ENCODE assay signal across 8 cellular contexts in genomic region chr11:17256512-17256911, GRCh38. TPM values are rescaled to one million over a fixed set of nuclear protein-coding genes. Genes with fewer than 3 reads are reported as not detected.
DNase-seq lines count a peak whose midpoint lies in the region; TF ChIP-seq lines count a peak whose summit lies in the region.
"Had no signal": no experiment of that assay in that cellular context is flagged by ENCODE, and none has a peak within 500 bp of the region (broad histone marks: within the 10 kb centered on the region; RNA-seq: fewer than 3 reads in every experiment).

No MANE protein-coding gene starts in this region.

- no peak for TF ChIP-seq CTCF in PC-9 (conservative IDR thresholded peaks at IDR 0.05)
- no peak for TF ChIP-seq CTCF in choroid plexus epithelial cell (conservative IDR thresholded peaks at IDR 0.05; ENCODE audit: low read depth, low read length)

- POLR2A ChIA-PET in PC-9 (lab: Charles Lee; ENCODE audit: unreplicated experiment): interaction anchor here (0.6 kb wide), 1 partner anchor 25 kb away, joined by 16 read pairs; no protein-coding TSS in a partner anchor

- peaks cover 15% of the 10 kb centered on the region for H3K4me1 ChIP-seq in PC-9 (replicated peaks; ENCODE audit: insufficient read depth)

- H3K4me3 ChIP-seq in PC-9 (no peak overlapping the region), choroid plexus epithelial cell (ENCODE audit: low read depth, low read length) (no peak overlapping the region)

- H3K9me3 ChIP-seq in PC-9 (ENCODE audit: insufficient read depth, low read depth): no peaks in the 10 kb centered on the region

- peak overlapping the region; percentile 79 for H3K27ac ChIP-seq in PC-9

- H4K20me1 ChIP-seq in PC-9 (ENCODE audit: insufficient read depth): no peaks in the 10 kb centered on the region

- H2AFZ ChIP-seq in PC-9: no peak overlapping the region; the same call in 1 of the 2 replicates

- intact Hi-C loops in PC-9 (cut with micrococcal nuclease; ENCODE audit: unreplicated experiment): no loop called here
- intact Hi-C loops in head of caudate nucleus (cut with DNase I): no loop called here

- H3K79me2 ChIP-seq in PC-9 (ENCODE audit: low read depth): no peaks in the 10 kb centered on the region

- no TSS peak for BruUV-seq in PC-9 (replicated peaks; lab: Mats Ljungman, UMichigan)

- CTCF ChIA-PET in PC-9 (lab: Charles Lee): no interaction called here

- peaks cover 5% of the 10 kb centered on the region; the same call in 1 of the 2 replicates for H3F3A ChIP-seq in PC-9 (ENCODE audit: insufficient read depth, low read depth)

- no peaks in the 10 kb centered on the region for H3K9me2 ChIP-seq in PC-9 (ENCODE audit: insufficient read depth)

- DNase-seq in GM04504 (ENCODE audit: low read depth) (peak; percentile 65), PC-9 (peak in 1 of 2 experiments; percentile 77), choroid plexus epithelial cell (ENCODE audit: low read depth) (peak; percentile 98), renal cortical epithelial cell (ENCODE audit: low read depth) (peak; percentile 7), hypothalamus (lab: John Stamatoyannopoulos, UW) (no peak), head of caudate nucleus (no peak), GF-D8 (lab: John Stamatoyannopoulos, UW) (no peak)
- DNase-seq: activated CD4-positive, alpha-beta memory T cell treated with anti-CD3 and anti-CD28 coated beads for 36 hours had no signal

- peak overlapping the region; percentile 33 for H3K4me2 ChIP-seq in PC-9

- H3K36me3 ChIP-seq in PC-9 (ENCODE audit: low read depth): no peaks in the 10 kb centered on the region

- no peaks in the 10 kb centered on the region for H3K27me3 ChIP-seq in PC-9 (ENCODE audit: insufficient read depth, low read depth)

RNA-seq across cellular contexts. Expression of gene NUCB2, which starts 20.0 kb away (rescaled TPM):
- 22.4 and 29.7 TPM in 2 replicates for total RNA-seq in PC-9 (2021)
- total RNA-seq in renal cortical epithelial cell: 38.5 and 38.7 TPM in 2 replicates

RNA-seq across cellular contexts. Expression of gene PIK3C2A, which starts 48.7 kb away (rescaled TPM):
- total RNA-seq in PC-9 (2021) (53.8 and 70.7 TPM in 2 replicates), renal cortical epithelial cell (80.4 and 136 TPM in 2 replicates)

Comparison
In these comparisons a context has a peak if more than half of its experiments do, and no peak if none do; other contexts are left out.
1. DNase-seq: peak in GM04504 (single experiment), choroid plexus epithelial cell (single experiment) and renal cortical epithelial cell (single experiment); none in hypothalamus (0 of 51), head of caudate nucleus (0 of 42) and GF-D8 (single experiment).